Comparison of ENCODE assay signal across 16 cellular contexts in genomic region chr1:100065183-100065968, GRCh38.
DNase-seq lines count a peak whose midpoint lies in the region; ATAC-seq, FAIRE-seq and TF ChIP-seq lines count a peak whose summit lies in the region.
"Had no signal": no experiment of that assay in that cellular context is flagged by ENCODE, and none has a peak within 500 bp of the region (broad histone marks: within the 10 kb centered on the region; RNA-seq: fewer than 3 reads in every experiment).

No MANE protein-coding gene starts in this region.

- no peak overlapping the region for H3K4me2 ChIP-seq in H1 (ENCODE audit: insufficient read depth in 1 of 2, low read depth in 2 of 2, low read length in 2 of 2)

- no peaks in the 10 kb centered on the region for H3K27me3 ChIP-seq in H1 (replicated peaks in 1 of 4; ENCODE audit: control insufficient read depth in 3 of 4, extremely low read depth in 1 of 4, insufficient read depth in 3 of 4, low read length in 3 of 4)
- no peaks in the 10 kb centered on the region for H3K27me3 ChIP-seq in small intestine (ENCODE audit: control insufficient read depth in 2 of 2, insufficient read depth in 2 of 2, low read length in 2 of 2)
- H3K27me3 ChIP-seq: spleen, tibial nerve had no signal

- peaks cover 70% of the 10 kb centered on the region for H3K36me3 Mint-ChIP-seq in activated CD4-positive, alpha-beta T cell treated with anti-CD3 and anti-CD28 coated beads, Interleukin-2, amount 10 ng/mL, durations not matched to agents 7 days and 5 days (ENCODE audit: low read depth)

- TF ChIP-seq EP300 in H1 (IDR thresholded peaks at IDR 0.05; ENCODE audit: borderline replicate concordance in 1 of 2, low read depth in 2 of 2, low read length in 2 of 2), result no peak

- no peak for TF ChIP-seq CTCF in H1 (IDR thresholded peaks at IDR 0.05; ENCODE audit: control extremely low read depth in 1 of 3, insufficient read depth in 1 of 3, low read depth in 1 of 3, low read length in 3 of 3)

- H3K4me1 ChIP-seq in H1 (replicated peaks in 1 of 4; ENCODE audit: control insufficient read depth in 3 of 4, insufficient read depth in 4 of 4, low read length in 3 of 4), result no peaks in the 10 kb centered on the region
- H3K4me1 ChIP-seq in small intestine (ENCODE audit: control insufficient read depth in 2 of 2, insufficient read depth in 1 of 2, low read depth in 1 of 2, low read length in 1 of 2), result no peaks in the 10 kb centered on the region

- no peak overlapping the region for H3K4me3 Mint-ChIP-seq in activated CD4-positive, alpha-beta T cell treated with anti-CD3 and anti-CD28 coated beads, Interleukin-2, amount 10 ng/mL, durations not matched to agents 7 days and 5 days
- H3K4me3 Mint-ChIP-seq: activated B cell treated with CpG ODN at 0.5 μM for 24 hours had no signal

- H3K79me1 ChIP-seq in H1 (ENCODE audit: low read depth, low read length), result no peaks in the 10 kb centered on the region; the same call in none of the 2 replicates

- H3K27ac ChIP-seq in H1 (ENCODE audit: low read depth, low read length) (no peak overlapping the region), small intestine (ENCODE audit: low read depth in 1 of 2, low read length in 1 of 2) (peak overlapping the region in 1 of 2 donors; percentile 38)
- H3K27ac ChIP-seq: HL-60 had no signal

- H2AFZ ChIP-seq in H1 (ENCODE audit: low read length), result no peak overlapping the region

- H3K27ac Mint-ChIP-seq in activated CD4-positive, alpha-beta T cell treated with anti-CD3 and anti-CD28 coated beads, Interleukin-2, amount 10 ng/mL, durations not matched to agents 7 days and 5 days, result peak overlapping the region; percentile 37
- H3K27ac Mint-ChIP-seq: activated B cell treated with CpG ODN at 0.5 μM for 24 hours had no signal

- H3K4me1 Mint-ChIP-seq in activated CD4-positive, alpha-beta T cell treated with anti-CD3 and anti-CD28 coated beads, Interleukin-2, amount 10 ng/mL, durations not matched to agents 7 days and 5 days, result peaks cover 34% of the 10 kb centered on the region

- H3K23me2 ChIP-seq in H1 (ENCODE audit: low read depth, low read length), result no peaks in the 10 kb centered on the region; the same call in 1 of the 2 replicates

- WGBS in H1 (ENCODE audit: extremely low coverage in 1 of 2, insufficient coverage in 1 of 2, insufficient read length in 1 of 2, insufficient replicate concordance in 2 of 2, low coverage in 1 of 2, low lambda C conversion rate in 2 of 2, missing lambda C conversion rate in 1 of 2), 2 experiments, result 63 to 73% methylated on average over 1 of the region's 1 CpG
- WGBS in small intestine, 3 donors, result 36 to 54% (median 43%) methylated on average over 1 of the region's 1 CpG

- no peak for ATAC-seq in HG03135 (IDR thresholded peaks at IDR 0.05; ENCODE audit: unreplicated experiment)
- no peak for ATAC-seq in HG02973 (IDR thresholded peaks at IDR 0.05; ENCODE audit: unreplicated experiment)

- peaks cover 0 to 3% of the 10 kb centered on the region in 2 experiments for H4K20me1 ChIP-seq in H1 (replicated peaks in 1 of 2; ENCODE audit: control insufficient read depth in 1 of 2, insufficient read depth in 2 of 2, low read length in 2 of 2)

- H2BK12ac ChIP-seq in H1 (ENCODE audit: low read depth, low read length), result no peak overlapping the region

- no peak overlapping the region for H2BK120ac ChIP-seq in H1 (replicated peaks; ENCODE audit: low read depth, low read length)

- CTCF ChIA-PET in activated CD4-positive, alpha-beta T cell treated with anti-CD3 and anti-CD28 coated beads, Interleukin-2, amount 10 ng/mL, durations not matched to agents 7 days and 5 days (lab: Charles Lee), result interaction anchor here (0.8 to 1.8 kb wide), 2 partner anchors 9 to 17 kb away, joined by 3 to 6 read pairs; no protein-coding TSS in a partner anchor
- CTCF ChIA-PET in H1 (lab: Charles Lee; ENCODE audit: partially characterized antibody), result interaction anchor here (1.0 to 1.3 kb wide), 2 partner anchors 9 to 12 kb away, joined by 3 read pairs; no protein-coding TSS in a partner anchor

- DNase-seq in activated CD4-positive, alpha-beta T cell treated with anti-CD3 and anti-CD28 coated beads, Interleukin-2, amount 10 ng/mL, durations not matched to agents 7 days and 5 days, result no peak
- DNase-seq in activated CD4-positive, alpha-beta T cell treated with anti-CD3 and anti-CD28 coated beads, Interleukin-2, amount 50 U/mL, for 1 hour, result no peak
- DNase-seq in NCI-H2029 (lab: John Stamatoyannopoulos, UW) (peak; percentile 48), H1 (ENCODE audit: low read depth in 1 of 2, low spot score in 2 of 2) (no peak), small intestine (peak; percentile 72), foreskin melanocyte (no peak)
- DNase-seq: activated B cell treated with CpG ODN at 0.5 μM for 24 hours; activated effector memory CD4-positive, alpha-beta T cell treated with anti-CD3 and anti-CD28 coated beads, Interleukin-2, amount 50 U/mL, for 16 hours; DMS153; NCI-H2171 treated with DMSO at 0.1 percent for 48 hours; occipital lobe; spleen had no signal

- H4K5ac ChIP-seq in H1 (ENCODE audit: insufficient read length, low read depth, low read length), result no peak overlapping the region

- H3K27me3 Mint-ChIP-seq in activated CD4-positive, alpha-beta T cell treated with anti-CD3 and anti-CD28 coated beads, Interleukin-2, amount 10 ng/mL, durations not matched to agents 7 days and 5 days, result no peaks in the 10 kb centered on the region
- H3K27me3 Mint-ChIP-seq: activated B cell treated with CpG ODN at 0.5 μM for 24 hours had no signal

- H3K23ac ChIP-seq in H1 (ENCODE audit: insufficient read length), result no peak overlapping the region

- POLR2A ChIA-PET in activated CD4-positive, alpha-beta T cell treated with anti-CD3 and anti-CD28 coated beads, Interleukin-2, amount 10 ng/mL, durations not matched to agents 7 days and 5 days (lab: Charles Lee), result interaction anchor here (0.7 kb wide), 1 partner anchor 886 kb away, joined by 9 read pairs; no protein-coding TSS in a partner anchor
- POLR2A ChIA-PET in H1 (lab: Charles Lee; ENCODE audit: partially characterized antibody), result interaction anchor here (0.8 to 0.9 kb wide), 2 partner anchors 10 to 286 kb away, joined by 3 read pairs; no protein-coding TSS in a partner anchor

- H4K91ac ChIP-seq in H1 (replicated peaks; ENCODE audit: insufficient read length, low read length), result no peak overlapping the region

- TF ChIP-seq RAD21 in H1 (IDR thresholded peaks at IDR 0.05 in 1 of 2, conservative IDR thresholded peaks at IDR 0.05 in 1 of 2; ENCODE audit: low read depth in 2 of 2, low read length in 2 of 2), result no peak

- H3K9me3 Mint-ChIP-seq in activated CD4-positive, alpha-beta T cell treated with anti-CD3 and anti-CD28 coated beads, Interleukin-2, amount 10 ng/mL, durations not matched to agents 7 days and 5 days, result no peaks in the 10 kb centered on the region
- H3K9me3 Mint-ChIP-seq: activated B cell treated with CpG ODN at 0.5 μM for 24 hours had no signal

- no peak overlapping the region for H3K56ac ChIP-seq in H1 (replicated peaks; ENCODE audit: insufficient read length, low read depth, low read length)

- H3K9me3 ChIP-seq in H1 (ENCODE audit: insufficient read depth in 2 of 2, low read depth in 1 of 2, low read length in 1 of 2), result no peaks in the 10 kb centered on the region
- no peaks in the 10 kb centered on the region for H3K9me3 ChIP-seq in small intestine (ENCODE audit: control insufficient read depth, low read depth)
- H3K9me3 ChIP-seq: spleen, tibial nerve had no signal

- H3K4me3 ChIP-seq in H1 (ENCODE audit: extremely low read depth in 1 of 4, insufficient read depth in 2 of 4, low read depth in 3 of 4, low read length in 4 of 4), result no peak overlapping the region
- no peak overlapping the region for H3K4me3 ChIP-seq in small intestine (ENCODE audit: low read depth in 1 of 2, low read length in 2 of 2)
- H3K4me3 ChIP-seq: spleen, tibial nerve had no signal

- H3K9ac ChIP-seq in H1 (replicated peaks in 1 of 4; ENCODE audit: extremely low read depth in 1 of 4, low read depth in 3 of 4, low read length in 3 of 4), result no peak overlapping the region

- H2BK5ac ChIP-seq in H1 (ENCODE audit: low read depth, low read length), result no peak overlapping the region

- no peak overlapping the region for H3K18ac ChIP-seq in H1 (ENCODE audit: extremely low read depth, low read length)

- no peak for TF ChIP-seq POLR2A in H1 (IDR thresholded peaks at IDR 0.05; ENCODE audit: control extremely low read depth in 1 of 2, low read depth in 2 of 2, low read length in 2 of 2)

- H2BK15ac ChIP-seq in H1 (ENCODE audit: low read length), result no peak overlapping the region

- H3K14ac ChIP-seq in H1 (ENCODE audit: insufficient read length), result no peak overlapping the region

- no peaks in the 10 kb centered on the region for H3K79me2 ChIP-seq in H1 (ENCODE audit: control insufficient read depth in 1 of 2, insufficient read depth in 2 of 2, low read length in 2 of 2)

- no peak overlapping the region for H2BK20ac ChIP-seq in H1 (ENCODE audit: low read length)

- no peak overlapping the region for H2AK5ac ChIP-seq in H1 (ENCODE audit: low read depth, low read length)

- H3K36me3 ChIP-seq in H1 (ENCODE audit: control insufficient read depth in 2 of 4, insufficient read depth in 4 of 4, low read length in 3 of 4) (peaks cover 6 to 68% (median 22%) of the 10 kb centered on the region in 4 experiments), small intestine (ENCODE audit: control insufficient read depth in 2 of 2, insufficient read depth in 2 of 2, low read length in 2 of 2) (peaks cover 9 to 13% of the 10 kb centered on the region in 2 donors)

- FAIRE-seq in H1 (lab: Jason Lieb, UNC) (no peak), small intestine (lab: Jason Lieb, UNC) (no peak)

- no peak overlapping the region for H4K8ac ChIP-seq in H1 (ENCODE audit: extremely low read depth, insufficient read depth, low read length)

- no peak overlapping the region for H3K4ac ChIP-seq in H1 (replicated peaks; ENCODE audit: insufficient read length, low read depth, low read length)

TF ChIP-seq in H1, 55 proteins besides CTCF, POLR2A, EP300 and RAD21:
- TF ChIP-seq EGR1 (IDR thresholded peaks at IDR 0.05; ENCODE audit: borderline replicate concordance, low read depth, low read length), result 0 out of 2 replicates have a peak, but pooled peaks have one; percentile 30
- TF ChIP-seq SIX5 (IDR thresholded peaks at IDR 0.05; ENCODE audit: low read depth, low read length), result no peak
TF ChIP-seq in H1: peak in this region for 1.

Comparison
In these comparisons a context has a peak if more than half of its experiments do, and no peak if none do; other contexts are left out.
1. DNase-seq: peak in NCI-H2029 (single experiment) and small intestine (single experiment); none in activated CD4-positive, alpha-beta T cell treated with anti-CD3 and anti-CD28 coated beads, Interleukin-2, amount 10 ng/mL, durations not matched to agents 7 days and 5 days (single experiment), activated CD4-positive, alpha-beta T cell treated with anti-CD3 and anti-CD28 coated beads, Interleukin-2, amount 50 U/mL, for 1 hour (single experiment), H1 (0 of 2) and foreskin melanocyte (single experiment).